Comparison of ENCODE assay signal across 1 cellular context in genomic region chr20:8809107-8809953, GRCh38.
A peak's percentile ranks its signal among the peaks of the same experiment; 100 is the strongest.
TF ChIP-seq lines count a peak whose summit lies in the region.

No MANE protein-coding gene starts in this region.

TF ChIP-seq in HepG2, 621 proteins besides CTCF, POLR2A, EP300 and RAD21 (continued from another document and continues in another):
- TF ChIP-seq SOX6 (IDR thresholded peaks at IDR 0.05) (no peak), SOX6 (CRISPR knock-in tag; IDR thresholded peaks at IDR 0.05) (peak; percentile 84), DMTF1 (CRISPR knock-in tag; IDR thresholded peaks at IDR 0.05) (no peak), ZNF780A (CRISPR knock-in tag; IDR thresholded peaks at IDR 0.05) (no peak), ZBTB7A (CRISPR knock-in tag; IDR thresholded peaks at IDR 0.05) (no peak), RXRB (CRISPR knock-in tag; IDR thresholded peaks at IDR 0.05; ENCODE audit: borderline replicate concordance) (peak; percentile 88; the same call in 1 of the 2 replicates), ZBTB21 (CRISPR knock-in tag; IDR thresholded peaks at IDR 0.05) (no peak), AKNA (CRISPR knock-in tag; IDR thresholded peaks at IDR 0.05; ENCODE audit: borderline replicate concordance) (no peak), ZNF737 (CRISPR knock-in tag; IDR thresholded peaks at IDR 0.05; ENCODE audit: borderline replicate concordance) (no peak), SMARCE1 (IDR thresholded peaks at IDR 0.05; ENCODE audit: borderline replicate concordance) (no peak), THRA (CRISPR knock-in tag; IDR thresholded peaks at IDR 0.05; ENCODE audit: borderline replicate concordance) (peak; percentile 93), ZNF496 (CRISPR knock-in tag; IDR thresholded peaks at IDR 0.05; ENCODE audit: insufficient replicate concordance) (no peak), KAT8 (CRISPR knock-in tag; IDR thresholded peaks at IDR 0.05) (peak; percentile 59; the same call in 1 of the 2 replicates), CBX5 (CRISPR knock-in tag; IDR thresholded peaks at IDR 0.05; ENCODE audit: borderline replicate concordance) (peak; percentile 76; the same call in 1 of the 2 replicates), STAG1 (CRISPR knock-in tag; IDR thresholded peaks at IDR 0.05) (peak; percentile 14; the same call in 1 of the 2 replicates), ZNF598 (CRISPR knock-in tag; IDR thresholded peaks at IDR 0.05; ENCODE audit: borderline replicate concordance) (peak; percentile 83), ZBTB49 (CRISPR knock-in tag; IDR thresholded peaks at IDR 0.05; ENCODE audit: borderline replicate concordance) (no peak), ZSCAN20 (CRISPR knock-in tag; IDR thresholded peaks at IDR 0.05; ENCODE audit: borderline replicate concordance) (peak; percentile 43; the same call in 1 of the 2 replicates), ZNF614 (CRISPR knock-in tag; IDR thresholded peaks at IDR 0.05; ENCODE audit: borderline replicate concordance) (peak; percentile 90), GABPA (IDR thresholded peaks at IDR 0.05; ENCODE audit: low read depth, low read length) (no peak), GABPA (CRISPR knock-in tag; IDR thresholded peaks at IDR 0.05; ENCODE audit: low read depth) (peak; percentile 15; the same call in 1 of the 2 replicates), BRF2 (CRISPR knock-in tag; IDR thresholded peaks at IDR 0.05) (no peak), ZNF576 (CRISPR knock-in tag; IDR thresholded peaks at IDR 0.05) (no peak), ZBTB39 (CRISPR knock-in tag; IDR thresholded peaks at IDR 0.05) (peak; percentile 85), NR2C2 (CRISPR knock-in tag; IDR thresholded peaks at IDR 0.05; ENCODE audit: borderline replicate concordance) (no peak), ZNF333 (CRISPR knock-in tag; IDR thresholded peaks at IDR 0.05; ENCODE audit: borderline replicate concordance) (no peak), GLI4 (CRISPR knock-in tag; IDR thresholded peaks at IDR 0.05; ENCODE audit: borderline replicate concordance) (0 out of 2 replicates have a peak, but pooled peaks have one; percentile 66), ZNF207 (IDR thresholded peaks at IDR 0.05; ENCODE audit: borderline replicate concordance) (no peak), NFKB2 (CRISPR knock-in tag; IDR thresholded peaks at IDR 0.05; ENCODE audit: borderline replicate concordance) (no peak), CENPT (CRISPR knock-in tag; IDR thresholded peaks at IDR 0.05; ENCODE audit: low read depth) (no peak), ZNF276 (CRISPR knock-in tag; IDR thresholded peaks at IDR 0.05; ENCODE audit: low read depth) (no peak), REST (IDR thresholded peaks at IDR 0.05; ENCODE audit: borderline replicate concordance in 1 of 2, low read depth in 1 of 2, low read length in 2 of 2) (0 out of 4 replicates have a peak, but pooled peaks of 1 of the 2 experiments have one; percentile 37), BRCA1 (CRISPR knock-in tag; IDR thresholded peaks at IDR 0.05) (peak; percentile 50; the same call in 1 of the 2 replicates), TAF1 (CRISPR knock-in tag; IDR thresholded peaks at IDR 0.05) (no peak), ZNF674 (CRISPR knock-in tag; IDR thresholded peaks at IDR 0.05; ENCODE audit: low read depth) (no peak), ATF3 (CRISPR knock-in tag; IDR thresholded peaks at IDR 0.05) (no peak)
